Comparison of ENCODE assay signal across 36 cellular contexts in the genomic region with DNA sequence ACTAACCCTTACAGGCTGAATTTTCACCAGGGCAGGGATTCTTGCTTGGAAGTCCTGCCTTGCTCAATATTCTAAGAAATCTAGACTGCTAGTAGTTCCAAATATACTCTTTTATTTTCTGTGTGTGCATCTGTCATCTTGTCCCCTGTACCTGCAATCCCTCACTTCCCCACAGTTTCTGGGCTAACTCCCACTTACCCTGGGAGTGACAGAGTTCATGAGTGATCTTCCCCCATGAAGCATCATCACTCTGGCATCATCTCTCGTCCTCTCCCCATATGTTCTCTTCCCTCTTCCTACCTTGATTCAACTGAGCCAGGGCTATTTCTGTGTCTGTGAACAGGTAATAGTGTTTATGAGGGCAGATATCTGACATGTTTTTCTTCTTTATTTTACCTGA.
"Had no signal": no experiment of that assay in that cellular context is flagged by ENCODE, and none has a peak within 500 bp of the region (broad histone marks: within the 10 kb centered on the region; RNA-seq: fewer than 3 reads in every experiment).

No MANE protein-coding gene starts in this region.

- DNase-seq: Karpas-422, Kasumi-1, MG63, MM.1S, MV-4-11, NCI-H1048, NCI-H1092, NCI-H1092 treated with DMSO at 0.1 percent for 48 hours, NCI-H1105, NCI-H1105 treated with DMSO at 0.1 percent for 48 hours, NCI-H1417, NCI-H1417 treated with DMSO at 0.1 percent for 48 hours, NCI-H1436, NCI-H1436 treated with DMSO at 0.1 percent for 48 hours, NCI-H146, NCI-H1694, NCI-H1694 treated with DMSO at 0.1 percent for 48 hours, NCI-H187, NCI-H187 treated with DMSO at 0.1 percent for 48 hours, NCI-H1930, NCI-H2029, NCI-H2029 treated with DMSO at 0.1 percent for 48 hours, NCI-H2081, NCI-H2081 treated with DMSO at 0.1 percent for 48 hours, NCI-H2107, NCI-H2171, NCI-H2171 treated with DMSO at 0.1 percent for 48 hours, NCI-H2227 treated with DMSO at 0.1 percent for 48 hours, NCI-H226, NCI-H345, NCI-H446, NCI-H446 treated with DMSO at 0.1 percent for 48 hours, NCI-H510A, NCI-H510A treated with DMSO at 0.1 percent for 48 hours, NCI-H524, NCI-H524 treated with DMSO at 0.1 percent for 48 hours had no signal

- H3K36me3 ChIP-seq: MG63 had no signal

- H3K4me3 ChIP-seq: MG63 had no signal

- H3K27me3 ChIP-seq: MG63 had no signal

- H3K9me3 ChIP-seq: MG63 had no signal
